In the genomic region with DNA sequence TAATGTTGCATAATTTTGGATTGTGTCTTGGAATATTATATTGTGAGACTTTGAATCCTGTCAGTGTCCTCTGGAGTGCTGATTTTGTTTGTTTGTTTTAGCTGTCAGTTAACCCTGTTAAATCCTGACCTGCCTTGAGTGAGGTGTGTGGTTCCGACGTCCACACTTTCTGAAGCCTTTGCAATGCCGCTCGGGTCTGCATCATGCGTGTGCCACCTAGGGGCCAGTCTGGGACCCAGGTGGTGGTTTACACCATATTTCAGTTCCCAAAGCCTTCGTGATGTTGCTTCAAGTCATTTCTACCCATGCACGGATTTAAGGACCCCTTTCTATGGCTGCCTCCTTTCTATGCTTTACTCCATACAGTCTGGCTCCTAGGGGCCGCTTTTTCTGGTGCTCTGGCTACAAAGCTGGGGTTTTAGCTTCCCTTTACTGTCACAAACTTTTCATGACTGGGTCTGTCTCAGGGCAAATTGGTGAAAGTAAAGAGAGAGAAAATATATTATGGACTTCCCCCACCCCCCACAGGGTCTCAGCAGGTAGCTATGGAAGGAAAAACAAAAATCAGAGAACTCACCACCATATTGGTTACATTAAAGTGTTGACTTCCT, we compare ENCODE assay signal across 10 cellular contexts. TPM values are rescaled to one million over a fixed set of nuclear protein-coding genes. Genes with fewer than 3 reads are reported as not detected.
A peak's percentile ranks its signal among the peaks of the same experiment; 100 is the strongest.
DNase-seq lines count a peak whose midpoint lies in the region; ATAC-seq and TF ChIP-seq lines count a peak whose summit lies in the region.
"Had no signal": no experiment of that assay in that cellular context is flagged by ENCODE, and none has a peak within 500 bp of the region (broad histone marks: within the 10 kb centered on the region; RNA-seq: fewer than 3 reads in every experiment).

No MANE protein-coding gene starts in this region.

- no peaks in the 10 kb centered on the region for H3K4me1 ChIP-seq in endodermal cell (ENCODE audit: control insufficient read depth, insufficient read depth, low read length)

- H3K4me3 Mint-ChIP-seq in endodermal cell = no peak overlapping the region
- H3K4me3 Mint-ChIP-seq: CD4-positive, CD25-positive, alpha-beta regulatory T cell had no signal

- no peaks in the 10 kb centered on the region for H3K36me3 ChIP-seq in endodermal cell (ENCODE audit: control insufficient read depth, insufficient read depth, low read length)

- peaks cover 38% of the 10 kb centered on the region for H3K27me3 Mint-ChIP-seq in endodermal cell (ENCODE audit: insufficient read depth)

- no peak for ATAC-seq in GM18517 (IDR thresholded peaks at IDR 0.05; ENCODE audit: unreplicated experiment)

- peak; percentile 76 for TF ChIP-seq CTCF in endodermal cell (conservative IDR thresholded peaks at IDR 0.05)

- peaks cover 46% of the 10 kb centered on the region for H3K27me3 ChIP-seq in endodermal cell (ENCODE audit: control insufficient read depth, insufficient read depth, low read length, poor library complexity, severe bottlenecking)

- H3K4me3 ChIP-seq in endodermal cell (ENCODE audit: low read length) = no peak overlapping the region

- H3K36me3 Mint-ChIP-seq in endodermal cell (ENCODE audit: low read depth) = no peaks in the 10 kb centered on the region
- H3K36me3 Mint-ChIP-seq: CD4-positive, CD25-positive, alpha-beta regulatory T cell had no signal

- peaks cover 5% of the 10 kb centered on the region for H3K9me3 Mint-ChIP-seq in endodermal cell

- H3K9ac ChIP-seq in endodermal cell (ENCODE audit: extremely low read depth, low read length, poor library complexity, severe bottlenecking) = no peak overlapping the region

- no peak overlapping the region for H3K27ac ChIP-seq in endodermal cell (ENCODE audit: low read depth, low read length)

- peak; percentile 19 for DNase-seq in SIG-M5 treated with dmso at 0.1 percent for 504 hours (lab: John Stamatoyannopoulos, UW; ENCODE audit: unreplicated experiment)
- no peak for DNase-seq in SIG-M5 (lab: John Stamatoyannopoulos, UW)
- peak; percentile 52 for DNase-seq in NCI-H69 (lab: John Stamatoyannopoulos, UW)
- DNase-seq in endodermal cell = peak; percentile 74
- peak; percentile 4 for DNase-seq in renal cortical epithelial cell (ENCODE audit: low read depth)
- no peak for DNase-seq in mesenteric fat pad (ENCODE audit: low spot score)
- DNase-seq in HCEC 1CT = no peak
- DNase-seq: CD4-positive, CD25-positive, alpha-beta regulatory T cell had no signal

- peaks cover 3% of the 10 kb centered on the region for H3K4me1 Mint-ChIP-seq in endodermal cell

- H3K9me3 ChIP-seq in endodermal cell (ENCODE audit: control insufficient read depth, low read length) = no peaks in the 10 kb centered on the region

- no peak overlapping the region for H3K27ac Mint-ChIP-seq in endodermal cell
- H3K27ac Mint-ChIP-seq: CD4-positive, CD25-positive, alpha-beta regulatory T cell had no signal

- 31 to 48% methylated on average over 6 to 8 of the region's 8 CpGs for WGBS in endodermal cell (ENCODE audit: insufficient coverage in 1 of 2, insufficient read length in 1 of 2), 2 experiments

RNA-seq across cellular contexts. Expression of a gene that starts 11.4 kb away (rescaled TPM):
- under 1 TPM; 0.07 to 0.22 TPM for total RNA-seq in endodermal cell
- 0.04 TPM for polyA plus RNA-seq in endodermal cell (2013, experiment 1 of 2)
- polyA plus RNA-seq in endodermal cell (2013, experiment 2 of 2) = 0.04 TPM
- total RNA-seq in renal cortical epithelial cell = not detected in 2 replicates
- not detected for total RNA-seq in mesenteric fat pad
- total RNA-seq: pulmonary artery endothelial cell had no signal

RNA-seq across cellular contexts. Expression of a gene that starts 30.0 kb away (rescaled TPM):
- total RNA-seq in endodermal cell = not detected
- polyA plus RNA-seq in endodermal cell (2013, experiment 1 of 2) = not detected
- polyA plus RNA-seq in endodermal cell (2013, experiment 2 of 2) = not detected
- total RNA-seq in renal cortical epithelial cell = not detected in 2 replicates
- total RNA-seq in mesenteric fat pad = not detected
- total RNA-seq: CD4-positive, CD25-positive, alpha-beta regulatory T cell; pulmonary artery endothelial cell had no signal
- polyA plus RNA-seq: CD4-positive, CD25-positive, alpha-beta regulatory T cell had no signal

RNA-seq across cellular contexts. Expression of a gene that starts 53.6 kb away (rescaled TPM):
- total RNA-seq in endodermal cell (10 to 100 TPM; 47.9 to 69.3 TPM), renal cortical epithelial cell (10.4 and 20.7 TPM in 2 replicates), mesenteric fat pad (32.2 TPM)
- polyA plus RNA-seq in endodermal cell (2013, experiment 1 of 2) = 54.8 TPM
- 49.1 TPM for polyA plus RNA-seq in endodermal cell (2013, experiment 2 of 2)

RNA-seq across cellular contexts. Expression of a gene that starts 55.8 kb away (rescaled TPM):
- not detected for total RNA-seq in endodermal cell
- polyA plus RNA-seq in endodermal cell (2013, experiment 1 of 2) = not detected
- not detected for polyA plus RNA-seq in endodermal cell (2013, experiment 2 of 2)
- not detected in 2 replicates for total RNA-seq in renal cortical epithelial cell
- total RNA-seq in mesenteric fat pad = not detected
- total RNA-seq: CD4-positive, CD25-positive, alpha-beta regulatory T cell; pulmonary artery endothelial cell had no signal
- polyA plus RNA-seq: CD4-positive, CD25-positive, alpha-beta regulatory T cell had no signal

Comparison
In these comparisons a context has a peak if more than half of its experiments do, and no peak if none do; other contexts are left out.
1. DNase-seq: peak in SIG-M5 treated with dmso at 0.1 percent for 504 hours (single experiment), NCI-H69 (single experiment), endodermal cell (single experiment) and renal cortical epithelial cell (single experiment); none in SIG-M5 (single experiment), mesenteric fat pad (single experiment) and HCEC 1CT (single experiment).